Comparison of ENCODE assay signal across 20 cellular contexts in genomic region chr12:92056290-92056689, GRCh38.
DNase-seq lines count a peak whose midpoint lies in the region; ATAC-seq and TF ChIP-seq lines count a peak whose summit lies in the region.
"Had no signal": no experiment of that assay in that cellular context is flagged by ENCODE, and none has a peak within 500 bp of the region (broad histone marks: within the 10 kb centered on the region; RNA-seq: fewer than 3 reads in every experiment).

No MANE protein-coding gene starts in this region.

- peaks cover 79% of the 10 kb centered on the region for H3K4me1 Mint-ChIP-seq in activated T-cell treated with anti-CD3 and anti-CD28 coated beads, Interleukin-2, amount 50 U/mL, for 24 hours (ENCODE audit: low read depth)
- peaks cover 73% of the 10 kb centered on the region for H3K4me1 Mint-ChIP-seq in CD8-positive, alpha-beta T cell (ENCODE audit: low read depth)
- peaks cover 60% of the 10 kb centered on the region for H3K4me1 Mint-ChIP-seq in activated CD4-positive, alpha-beta memory T cell treated with anti-CD3 and anti-CD28 coated beads, Interleukin-2, amount 10 ng/mL, durations not matched to agents 7 days and 5 days
- peaks cover 12 to 24% of the 10 kb centered on the region in 2 donors for H3K4me1 Mint-ChIP-seq in effector memory CD8-positive, alpha-beta T cell (ENCODE audit: low read depth in 2 of 2)

- peak overlapping the region; percentile 89 for H3K27ac Mint-ChIP-seq in activated T-cell treated with anti-CD3 and anti-CD28 coated beads, Interleukin-2, amount 50 U/mL, for 24 hours
- H3K27ac Mint-ChIP-seq in CD8-positive, alpha-beta T cell, result peak overlapping the region; percentile 95
- peak overlapping the region; percentile 89 for H3K27ac Mint-ChIP-seq in activated CD4-positive, alpha-beta memory T cell treated with anti-CD3 and anti-CD28 coated beads, Interleukin-2, amount 10 ng/mL, durations not matched to agents 7 days and 5 days
- H3K27ac Mint-ChIP-seq in effector memory CD8-positive, alpha-beta T cell, result peak overlapping the region; percentile 78 to 87

- H3K27me3 ChIP-seq in CD8-positive, alpha-beta T cell (ENCODE audit: insufficient read depth, low read length), result no peaks in the 10 kb centered on the region
- H3K27me3 ChIP-seq in tibial artery, result no peaks in the 10 kb centered on the region
- no peaks in the 10 kb centered on the region for H3K27me3 ChIP-seq in SK-N-SH (ENCODE audit: insufficient read depth)
- H3K27me3 ChIP-seq: body of pancreas, esophagus squamous epithelium, uterus had no signal

- no peak overlapping the region for H3K9ac ChIP-seq in SK-N-SH

- no peak for TF ChIP-seq CTCF in CD8-positive, alpha-beta T cell (IDR thresholded peaks at IDR 0.05)
- TF ChIP-seq CTCF in tibial artery (IDR thresholded peaks at IDR 0.05) (no peak), SK-N-SH (IDR thresholded peaks at IDR 0.05) (no peak)

- H3K9me3 ChIP-seq in CD8-positive, alpha-beta T cell (ENCODE audit: low read length), result no peaks in the 10 kb centered on the region
- H3K9me3 ChIP-seq in tibial artery, result no peaks in the 10 kb centered on the region
- H3K9me3 ChIP-seq in SK-N-SH, result no peaks in the 10 kb centered on the region
- H3K9me3 ChIP-seq: body of pancreas, esophagus squamous epithelium, uterus had no signal

- peak overlapping the region; percentile 24 for H3K27ac ChIP-seq in CD8-positive, alpha-beta T cell (ENCODE audit: low read depth, low read length)
- no peak overlapping the region for H3K27ac ChIP-seq in tibial artery
- no peak overlapping the region for H3K27ac ChIP-seq in SK-N-SH (ENCODE audit: low read depth in 2 of 2, low read length in 1 of 2)
- H3K27ac ChIP-seq: body of pancreas, esophagus squamous epithelium, uterus had no signal

- CTCF ChIA-PET in CD8-positive, alpha-beta T cell (lab: Charles Lee), result interaction anchor here (0.7 kb wide), 1 partner anchor 28 kb away, joined by 4 read pairs; no protein-coding TSS in a partner anchor
- CTCF ChIA-PET in activated CD4-positive, alpha-beta memory T cell treated with anti-CD3 and anti-CD28 coated beads, Interleukin-2, amount 10 ng/mL, durations not matched to agents 7 days and 5 days (lab: Charles Lee), result interaction anchor here (0.7 to 1.8 kb wide), 3 partner anchors 20 to 88 kb away, joined by 3 to 4 read pairs (median 3); no protein-coding TSS in a partner anchor
- CTCF ChIA-PET in SK-N-SH (lab: Yijun Ruan, JAX), result interaction anchor here (1.3 kb wide), 1 partner anchor 88 kb away, joined by 4 read pairs; no protein-coding TSS in a partner anchor

- 70% methylated on average over 2 of the region's 2 CpGs for WGBS in SK-N-SH (ENCODE audit: low lambda C conversion rate)

- no peaks in the 10 kb centered on the region for H3K27me3 Mint-ChIP-seq in activated T-cell treated with anti-CD3 and anti-CD28 coated beads, Interleukin-2, amount 50 U/mL, for 24 hours
- H3K27me3 Mint-ChIP-seq in CD8-positive, alpha-beta T cell (ENCODE audit: low read depth), result no peaks in the 10 kb centered on the region
- no peaks in the 10 kb centered on the region for H3K27me3 Mint-ChIP-seq in activated CD4-positive, alpha-beta memory T cell treated with anti-CD3 and anti-CD28 coated beads, Interleukin-2, amount 10 ng/mL, durations not matched to agents 7 days and 5 days
- H3K27me3 Mint-ChIP-seq in effector memory CD8-positive, alpha-beta T cell, result no peaks in the 10 kb centered on the region

- H3K4me2 ChIP-seq in SK-N-SH, result no peak overlapping the region

- intact Hi-C loops in CD8-positive, alpha-beta T cell (cut with DNase I, micrococcal nuclease), result loop anchor here in 1 of 2 experiments (1.0 to 5.0 kb wide), 3 partner anchors 9 to 51 kb away; no protein-coding TSS in a partner anchor
- intact Hi-C loops in tibial artery (cut with DNase I; ENCODE audit: low total_unique reads), result no loop called here

- H3K36me3 Mint-ChIP-seq in activated T-cell treated with anti-CD3 and anti-CD28 coated beads, Interleukin-2, amount 50 U/mL, for 24 hours (ENCODE audit: low read depth), result peaks cover 36% of the 10 kb centered on the region
- peaks cover 6% of the 10 kb centered on the region for H3K36me3 Mint-ChIP-seq in CD8-positive, alpha-beta T cell
- H3K36me3 Mint-ChIP-seq in activated CD4-positive, alpha-beta memory T cell treated with anti-CD3 and anti-CD28 coated beads, Interleukin-2, amount 10 ng/mL, durations not matched to agents 7 days and 5 days (ENCODE audit: low read depth), result peaks cover 20% of the 10 kb centered on the region
- H3K36me3 Mint-ChIP-seq in effector memory CD8-positive, alpha-beta T cell (ENCODE audit: insufficient read depth), result peaks cover 4% of the 10 kb centered on the region

- H3F3A ChIP-seq in SK-N-SH (replicated peaks; ENCODE audit: insufficient read depth), result peaks cover 5% of the 10 kb centered on the region

- H2AFZ ChIP-seq in SK-N-SH (ENCODE audit: low read depth), result no peak overlapping the region

- ATAC-seq in CD8-positive, alpha-beta T cell, result no peak
- no peak for ATAC-seq in effector memory CD8-positive, alpha-beta T cell (replicated peaks)
- ATAC-seq: HCT116, SK-N-SH treated with all-trans-retinoic acid at 6 μM for 48 hours had no signal

- no peak for TF ChIP-seq RAD21 in SK-N-SH (IDR thresholded peaks at IDR 0.05; ENCODE audit: low read length)

- no peak for DNase-seq in activated T-cell treated with anti-CD3 and anti-CD28 coated beads, Interleukin-2, amount 50 U/mL, for 24 hours
- DNase-seq in activated T-cell treated with anti-CD3 and anti-CD28 coated beads for 4 hours (no peak), tibial artery (no peak), SK-N-SH (no peak), hepatic stellate cell (ENCODE audit: low spot score) (no peak)
- DNase-seq in CD8-positive, alpha-beta T cell, result no peak
- DNase-seq in activated CD4-positive, alpha-beta memory T cell treated with anti-CD3 and anti-CD28 coated beads, Interleukin-2, amount 10 ng/mL, durations not matched to agents 7 days and 5 days, result no peak
- no peak for DNase-seq in effector memory CD8-positive, alpha-beta T cell
- DNase-seq: activated CD4-positive, CD25-positive, alpha-beta regulatory T cell treated with anti-CD3 and anti-CD28 coated beads, Interleukin-2, amount 50 U/mL, for 72 hours; esophagus squamous epithelium; GF-D8; kidney glomerular epithelial cell; NCI-H1436 treated with DMSO at 0.1 percent for 48 hours; NCI-H2171; NCI-H524; RPMI8226; uterus had no signal

- peaks cover 15% of the 10 kb centered on the region for H3K9me3 Mint-ChIP-seq in activated T-cell treated with anti-CD3 and anti-CD28 coated beads, Interleukin-2, amount 50 U/mL, for 24 hours
- H3K9me3 Mint-ChIP-seq in CD8-positive, alpha-beta T cell, result peaks cover 4% of the 10 kb centered on the region
- H3K9me3 Mint-ChIP-seq in activated CD4-positive, alpha-beta memory T cell treated with anti-CD3 and anti-CD28 coated beads, Interleukin-2, amount 10 ng/mL, durations not matched to agents 7 days and 5 days, result peaks cover 9% of the 10 kb centered on the region
- H3K9me3 Mint-ChIP-seq in effector memory CD8-positive, alpha-beta T cell, result peaks cover 0 to 2% of the 10 kb centered on the region in 2 donors

- POLR2A ChIA-PET in CD8-positive, alpha-beta T cell (lab: Charles Lee), result interaction anchor here (0.7 to 1.4 kb wide), 2 partner anchors 15 to 255 kb away, joined by 3 to 5 read pairs; no protein-coding TSS in a partner anchor
- POLR2A ChIA-PET in activated CD4-positive, alpha-beta memory T cell treated with anti-CD3 and anti-CD28 coated beads, Interleukin-2, amount 10 ng/mL, durations not matched to agents 7 days and 5 days (lab: Charles Lee), result interaction anchor here (0.6 to 5.9 kb wide), 8 partner anchors 22 to 1668 kb away, joined by 3 to 44 read pairs (median 4); partner anchors contain the start of gene BTG1
- POLR2A ChIA-PET in SK-N-SH (lab: Yijun Ruan, JAX), result no interaction called here

- no peaks in the 10 kb centered on the region for H3K79me2 ChIP-seq in SK-N-SH (ENCODE audit: insufficient read depth)

- H3K4me3 ChIP-seq in CD8-positive, alpha-beta T cell (ENCODE audit: low read depth, low read length), result no peak overlapping the region
- no peak overlapping the region for H3K4me3 ChIP-seq in tibial artery
- no peak overlapping the region for H3K4me3 ChIP-seq in SK-N-SH (ENCODE audit: low read depth in 2 of 2, low read length in 1 of 2)
- H3K4me3 ChIP-seq: body of pancreas, esophagus squamous epithelium, uterus had no signal

- H3K9me2 ChIP-seq in SK-N-SH, result no peaks in the 10 kb centered on the region

- H3K36me3 ChIP-seq in CD8-positive, alpha-beta T cell (ENCODE audit: insufficient read depth, low read length), result no peaks in the 10 kb centered on the region
- H3K36me3 ChIP-seq in tibial artery (no peaks in the 10 kb centered on the region), SK-N-SH (replicated peaks in 1 of 2; ENCODE audit: control insufficient read depth in 1 of 2, insufficient read depth in 2 of 2, low read length in 1 of 2) (no peaks in the 10 kb centered on the region)
- H3K36me3 ChIP-seq: esophagus squamous epithelium, uterus had no signal

- H3K4me3 Mint-ChIP-seq in activated T-cell treated with anti-CD3 and anti-CD28 coated beads, Interleukin-2, amount 50 U/mL, for 24 hours, result peak overlapping the region; percentile 11
- peak overlapping the region; percentile 68 for H3K4me3 Mint-ChIP-seq in CD8-positive, alpha-beta T cell
- H3K4me3 Mint-ChIP-seq in activated CD4-positive, alpha-beta memory T cell treated with anti-CD3 and anti-CD28 coated beads, Interleukin-2, amount 10 ng/mL, durations not matched to agents 7 days and 5 days, result no peak overlapping the region
- peak overlapping the region; percentile 42 to 56 for H3K4me3 Mint-ChIP-seq in effector memory CD8-positive, alpha-beta T cell

- H4K20me1 ChIP-seq in SK-N-SH (ENCODE audit: insufficient read depth), result no peaks in the 10 kb centered on the region

- H3K4me1 ChIP-seq in CD8-positive, alpha-beta T cell (ENCODE audit: insufficient read depth, low read length), result peaks cover 52% of the 10 kb centered on the region
- H3K4me1 ChIP-seq in tibial artery (peaks cover 0 to 22% (median 16%) of the 10 kb centered on the region in 4 donors), SK-N-SH (ENCODE audit: control insufficient read depth in 1 of 2, insufficient read depth in 2 of 2, low read depth in 1 of 2, low read length in 1 of 2) (peaks cover 4 to 5% of the 10 kb centered on the region in 2 experiments; a peak in 1 of 4 replicates)
- H3K4me1 ChIP-seq: uterus had no signal

- TF ChIP-seq EP300 in SK-N-SH (IDR thresholded peaks at IDR 0.05; ENCODE audit: borderline replicate concordance in 1 of 2, low read depth in 1 of 2, low read length in 1 of 2), result no peak

TF ChIP-seq in SK-N-SH, 30 proteins besides CTCF, POLR2A, EP300 and RAD21:
- TF ChIP-seq EZH2phosphoT487 (IDR thresholded peaks at IDR 0.05; ENCODE audit: borderline replicate concordance, low read depth), result no peak
